ENCODE assay signal across 9 cellular contexts in genomic region chr12:93060071-93060665, GRCh38.
DNase-seq lines count a peak whose midpoint lies in the region; ATAC-seq and TF ChIP-seq lines count a peak whose summit lies in the region.
"Had no signal": no experiment of that assay in that cellular context is flagged by ENCODE, and none has a peak within 500 bp of the region (broad histone marks: within the 10 kb centered on the region; RNA-seq: fewer than 3 reads in every experiment).

No MANE protein-coding gene starts in this region.

- TF ChIP-seq CTCF in GM13977 (IDR thresholded peaks at IDR 0.05; ENCODE audit: extremely low read depth, insufficient read depth, missing control alignments), result no peak
- TF ChIP-seq CTCF in coronary artery (IDR thresholded peaks at IDR 0.05), result no peak
- no peak for TF ChIP-seq CTCF in foreskin keratinocyte (conservative IDR thresholded peaks at IDR 0.05)

- no peak overlapping the region for H3K4me3 Mint-ChIP-seq in activated naive CD8-positive, alpha-beta T cell treated with anti-CD3 and anti-CD28 coated beads, Interleukin-2, amount 50 U/mL, for 24 hours
- no peak overlapping the region for H3K4me3 Mint-ChIP-seq in activated T-cell treated with anti-CD3 and anti-CD28 coated beads, Interleukin-2, amount 50 U/mL, for 24 hours

- peak overlapping the region in 1 of 2 donors; percentile 41 for H3K27ac ChIP-seq in coronary artery
- H3K27ac ChIP-seq in foreskin keratinocyte, result no peak overlapping the region

- H3K4me1 Mint-ChIP-seq in activated naive CD8-positive, alpha-beta T cell treated with anti-CD3 and anti-CD28 coated beads, Interleukin-2, amount 50 U/mL, for 24 hours, result peaks cover 21% of the 10 kb centered on the region
- peaks cover 18% of the 10 kb centered on the region for H3K4me1 Mint-ChIP-seq in activated T-cell treated with anti-CD3 and anti-CD28 coated beads, Interleukin-2, amount 50 U/mL, for 24 hours (ENCODE audit: low read depth)

- no peak overlapping the region for H3K4me3 ChIP-seq in coronary artery

- H3K4me1 ChIP-seq in foreskin keratinocyte, result no peaks in the 10 kb centered on the region

- no peaks in the 10 kb centered on the region for H3K36me3 Mint-ChIP-seq in activated naive CD8-positive, alpha-beta T cell treated with anti-CD3 and anti-CD28 coated beads, Interleukin-2, amount 50 U/mL, for 24 hours (ENCODE audit: low read depth)
- no peaks in the 10 kb centered on the region for H3K36me3 Mint-ChIP-seq in activated T-cell treated with anti-CD3 and anti-CD28 coated beads, Interleukin-2, amount 50 U/mL, for 24 hours (ENCODE audit: low read depth)

- no peaks in the 10 kb centered on the region for H3K9me3 Mint-ChIP-seq in activated naive CD8-positive, alpha-beta T cell treated with anti-CD3 and anti-CD28 coated beads, Interleukin-2, amount 50 U/mL, for 24 hours
- no peaks in the 10 kb centered on the region for H3K9me3 Mint-ChIP-seq in activated T-cell treated with anti-CD3 and anti-CD28 coated beads, Interleukin-2, amount 50 U/mL, for 24 hours

- DNase-seq in GM13977 (ENCODE audit: low spot score), result peak; percentile 55
- DNase-seq in activated naive CD8-positive, alpha-beta T cell treated with anti-CD3 and anti-CD28 coated beads, Interleukin-2, amount 50 U/mL, for 24 hours, result no peak
- DNase-seq in coronary artery (ENCODE audit: low spot score), result no peak
- DNase-seq in foreskin keratinocyte, result no peak
- DNase-seq in iPS-NIHi7 (ENCODE audit: extremely low spot score), result no peak
- no peak for DNase-seq in activated T-cell treated with anti-CD3 and anti-CD28 coated beads, Interleukin-2, amount 50 U/mL, for 24 hours

- peak overlapping the region; percentile 64 for H3K27ac Mint-ChIP-seq in activated naive CD8-positive, alpha-beta T cell treated with anti-CD3 and anti-CD28 coated beads, Interleukin-2, amount 50 U/mL, for 24 hours
- no peak overlapping the region for H3K27ac Mint-ChIP-seq in activated T-cell treated with anti-CD3 and anti-CD28 coated beads, Interleukin-2, amount 50 U/mL, for 24 hours
- H3K27ac Mint-ChIP-seq: progenitor cell of endocrine pancreas had no signal

- peaks cover 66% of the 10 kb centered on the region for H3K27me3 ChIP-seq in foreskin keratinocyte

- in situ Hi-C loops in GM13977 (cut with MboI; ENCODE audit: low pct_unique_long_range_greater_than_20kb, low sequenced_read_pairs, unreplicated experiment), result no loop called here

- peak; percentile 91 for ATAC-seq in GM19467 (IDR thresholded peaks at IDR 0.05; ENCODE audit: unreplicated experiment)
- ATAC-seq in HG03108 (IDR thresholded peaks at IDR 0.05; ENCODE audit: unreplicated experiment), result peak; percentile 98
- ATAC-seq in activated naive CD8-positive, alpha-beta T cell treated with anti-CD3 and anti-CD28 coated beads, Interleukin-2, amount 50 U/mL, for 24 hours, result peak; percentile 80
- ATAC-seq in foreskin keratinocyte, result no peak

- H3K27me3 Mint-ChIP-seq in activated naive CD8-positive, alpha-beta T cell treated with anti-CD3 and anti-CD28 coated beads, Interleukin-2, amount 50 U/mL, for 24 hours, result peaks cover 36% of the 10 kb centered on the region
- peaks cover 41% of the 10 kb centered on the region for H3K27me3 Mint-ChIP-seq in activated T-cell treated with anti-CD3 and anti-CD28 coated beads, Interleukin-2, amount 50 U/mL, for 24 hours
